In genomic region chrX:148530464-148531077, GRCh38 we compare ENCODE assay signal across 8 cellular contexts. TPM values are rescaled to one million over a fixed set of nuclear protein-coding genes. Genes with fewer than 3 reads are reported as not detected.
DNase-seq lines count a peak whose midpoint lies in the region; ATAC-seq, FAIRE-seq and TF ChIP-seq lines count a peak whose summit lies in the region.

No MANE protein-coding gene starts in this region.

- H3K9me3 ChIP-seq in BE2C (no peaks in the 10 kb centered on the region), SK-N-MC (ENCODE audit: low read depth, low read length) (no peaks in the 10 kb centered on the region), kidney (ENCODE audit: control insufficient read depth in 1 of 2, low read length in 2 of 2) (no peaks in the 10 kb centered on the region)

- H3K27me3 ChIP-seq in BE2C: no peaks in the 10 kb centered on the region

- intact Hi-C loops in kidney (cut with DNase I): no loop called here

- peak; percentile 63 for ATAC-seq in GM18502 (IDR thresholded peaks at IDR 0.05; ENCODE audit: poor library complexity, unreplicated experiment)

- no peak overlapping the region for H3K9ac ChIP-seq in SK-N-MC (ENCODE audit: insufficient read length)
- no peak overlapping the region for H3K9ac ChIP-seq in kidney (ENCODE audit: low read length in 2 of 2)

- H3K4me1 ChIP-seq in BE2C (no peaks in the 10 kb centered on the region), kidney (ENCODE audit: control insufficient read depth in 1 of 2, insufficient read depth in 1 of 2, low read depth in 1 of 2, low read length in 2 of 2) (no peaks in the 10 kb centered on the region)

- FAIRE-seq in kidney (lab: Jason Lieb, UNC): peak; percentile 88

- H3K36me3 ChIP-seq in BE2C (no peaks in the 10 kb centered on the region), SK-N-MC (ENCODE audit: insufficient read depth, low read length) (no peaks in the 10 kb centered on the region), kidney (ENCODE audit: control insufficient read depth in 1 of 2, insufficient read depth in 2 of 2, low read length in 2 of 2) (no peaks in the 10 kb centered on the region)

- H3K27ac ChIP-seq in SK-N-MC (no peak overlapping the region), kidney (ENCODE audit: low read depth in 2 of 2, low read length in 2 of 2) (no peak overlapping the region)

- DNase-seq in BE2C (no peak), SK-N-MC (ENCODE audit: low read depth, low spot score) (peak; percentile 1), kidney (no peak), GM03348 (ENCODE audit: low spot score) (no peak), SW 1271 (lab: John Stamatoyannopoulos, UW) (no peak), NCI-H774 (lab: John Stamatoyannopoulos, UW) (no peak), islet precursor cell (no peak)

- TF ChIP-seq CTCF in BE2C (IDR thresholded peaks at IDR 0.05; ENCODE audit: low read depth, low read length) (peak; percentile 47), kidney (IDR thresholded peaks at IDR 0.05; ENCODE audit: borderline replicate concordance, extremely low read depth, insufficient read depth) (peak; percentile 22)

- H3K4me3 ChIP-seq in BE2C (ENCODE audit: low read depth, low read length) (no peak overlapping the region), SK-N-MC (no peak overlapping the region), kidney (ENCODE audit: low read length in 2 of 2) (no peak overlapping the region)

RNA-seq across cellular contexts. Expression of gene AFF2, which starts 30.2 kb away (rescaled TPM):
- polyA plus RNA-seq in BE2C (2012; ENCODE audit: insufficient read depth, insufficient read length, low read depth): not detected
- 5.7 TPM for total RNA-seq in kidney
- polyA plus RNA-seq in kidney (ENCODE audit: insufficient read depth, low read depth, low replicate concordance): 0.09 TPM
